In the genomic region with DNA sequence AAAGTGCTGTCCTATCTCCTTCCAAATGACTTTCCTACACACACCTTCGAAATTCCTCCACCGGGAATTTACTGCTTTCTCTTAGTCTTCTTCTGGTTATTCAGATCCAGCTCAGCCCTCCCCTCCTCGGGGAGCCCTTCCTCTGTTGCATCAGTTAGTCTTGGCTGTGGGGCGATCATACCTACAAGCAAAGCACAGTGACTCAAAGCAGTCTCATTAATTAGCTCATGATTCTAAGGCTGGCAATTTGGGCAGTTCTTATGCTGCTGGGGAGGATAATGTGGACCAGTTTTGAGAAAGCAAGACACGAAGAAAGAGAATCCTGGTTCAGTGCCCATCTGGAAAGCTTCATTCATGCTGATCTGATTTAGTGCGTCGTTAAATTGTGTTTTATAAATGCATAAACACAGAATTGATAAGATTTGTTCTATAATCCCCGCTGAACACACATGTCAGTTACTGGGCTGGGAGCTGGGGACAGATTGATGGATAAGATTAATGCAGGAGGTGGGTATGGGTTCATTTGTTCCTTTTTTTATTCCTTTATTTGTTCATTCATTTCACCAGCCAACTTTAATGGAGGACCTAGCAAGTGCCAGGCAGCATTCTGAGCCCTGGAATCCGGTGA, we compare ENCODE assay signal across 1 cellular context.
TF ChIP-seq lines count a peak whose summit lies in the region.

No MANE protein-coding gene starts in this region.

TF ChIP-seq in WTC11, 78 proteins besides CTCF, POLR2A, EP300 and RAD21:
- TF ChIP-seq, protein P1, sequence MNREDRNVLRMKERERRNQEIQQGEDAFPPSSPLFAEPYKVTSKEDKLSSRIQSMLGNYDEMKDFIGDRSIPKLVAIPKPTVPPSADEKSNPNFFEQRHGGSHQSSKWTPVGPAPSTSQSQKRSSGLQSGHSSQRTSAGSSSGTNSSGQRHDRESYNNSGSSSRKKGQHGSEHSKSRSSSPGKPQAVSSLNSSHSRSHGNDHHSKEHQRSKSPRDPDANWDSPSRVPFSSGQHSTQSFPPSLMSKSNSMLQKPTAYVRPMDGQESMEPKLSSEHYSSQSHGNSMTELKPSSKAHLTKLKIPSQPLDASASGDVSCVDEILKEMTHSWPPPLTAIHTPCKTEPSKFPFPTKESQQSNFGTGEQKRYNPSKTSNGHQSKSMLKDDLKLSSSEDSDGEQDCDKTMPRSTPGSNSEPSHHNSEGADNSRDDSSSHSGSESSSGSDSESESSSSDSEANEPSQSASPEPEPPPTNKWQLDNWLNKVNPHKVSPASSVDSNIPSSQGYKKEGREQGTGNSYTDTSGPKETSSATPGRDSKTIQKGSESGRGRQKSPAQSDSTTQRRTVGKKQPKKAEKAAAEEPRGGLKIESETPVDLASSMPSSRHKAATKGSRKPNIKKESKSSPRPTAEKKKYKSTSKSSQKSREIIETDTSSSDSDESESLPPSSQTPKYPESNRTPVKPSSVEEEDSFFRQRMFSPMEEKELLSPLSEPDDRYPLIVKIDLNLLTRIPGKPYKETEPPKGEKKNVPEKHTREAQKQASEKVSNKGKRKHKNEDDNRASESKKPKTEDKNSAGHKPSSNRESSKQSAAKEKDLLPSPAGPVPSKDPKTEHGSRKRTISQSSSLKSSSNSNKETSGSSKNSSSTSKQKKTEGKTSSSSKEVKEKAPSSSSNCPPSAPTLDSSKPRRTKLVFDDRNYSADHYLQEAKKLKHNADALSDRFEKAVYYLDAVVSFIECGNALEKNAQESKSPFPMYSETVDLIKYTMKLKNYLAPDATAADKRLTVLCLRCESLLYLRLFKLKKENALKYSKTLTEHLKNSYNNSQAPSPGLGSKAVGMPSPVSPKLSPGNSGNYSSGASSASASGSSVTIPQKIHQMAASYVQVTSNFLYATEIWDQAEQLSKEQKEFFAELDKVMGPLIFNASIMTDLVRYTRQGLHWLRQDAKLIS (CRISPR knock-in tag; IDR thresholded peaks at IDR 0.05; ENCODE audit: borderline replicate concordance): no peak
- TF ChIP-seq PRDM15 (CRISPR knock-in tag; IDR thresholded peaks at IDR 0.05): no peak
- no peak for TF ChIP-seq EMX1 (CRISPR knock-in tag; IDR thresholded peaks at IDR 0.05)
- no peak for TF ChIP-seq ESRRA (CRISPR knock-in tag; IDR thresholded peaks at IDR 0.05; ENCODE audit: borderline replicate concordance)
- TF ChIP-seq, protein P2, sequence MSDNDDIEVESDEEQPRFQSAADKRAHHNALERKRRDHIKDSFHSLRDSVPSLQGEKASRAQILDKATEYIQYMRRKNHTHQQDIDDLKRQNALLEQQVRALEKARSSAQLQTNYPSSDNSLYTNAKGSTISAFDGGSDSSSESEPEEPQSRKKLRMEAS (CRISPR knock-in tag; IDR thresholded peaks at IDR 0.05): no peak
